ENCODE assay signal across 8 cellular contexts in the genomic region with DNA sequence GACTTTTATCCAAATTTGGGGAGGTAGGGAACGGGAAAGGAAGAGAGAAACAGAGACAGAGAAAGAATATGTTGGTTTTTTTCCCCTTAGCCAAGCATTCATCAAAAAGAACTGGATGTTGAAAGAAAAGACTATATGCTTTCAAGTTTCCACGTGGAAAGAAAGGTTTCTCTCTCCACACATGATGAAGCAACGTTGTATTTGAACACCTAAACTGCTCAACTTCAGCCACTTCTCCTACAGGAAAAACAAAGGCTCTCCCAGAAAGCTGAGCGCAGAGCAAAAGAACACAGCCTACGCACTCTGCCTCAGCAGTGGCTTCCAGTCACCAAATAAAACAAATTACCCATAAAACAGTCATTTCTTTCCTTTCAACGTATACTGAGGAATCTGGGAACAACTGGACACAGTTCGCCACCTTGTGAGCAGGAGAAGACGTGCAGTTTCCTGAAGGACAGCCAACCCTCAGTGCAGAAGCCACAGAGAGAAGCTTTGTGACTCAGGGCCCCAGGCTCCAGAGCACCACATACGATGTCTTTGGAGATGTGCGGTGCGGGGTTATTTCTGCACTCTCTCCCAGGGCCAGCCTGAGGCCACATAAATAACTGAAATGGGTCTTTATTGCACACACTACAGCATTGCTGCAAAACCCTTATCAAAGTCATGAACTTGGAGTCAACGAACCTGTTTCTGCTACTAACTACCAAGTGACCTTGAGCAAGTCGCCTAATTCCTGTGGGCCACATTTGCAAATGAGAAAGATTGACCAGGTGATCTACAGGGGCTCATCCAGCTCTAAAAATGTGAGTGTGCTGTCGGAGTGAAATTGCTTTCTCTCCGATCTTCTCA. TPM values are rescaled to one million over a fixed set of nuclear protein-coding genes. Genes with fewer than 3 reads are reported as not detected.
DNase-seq lines count a peak whose midpoint lies in the region.

No MANE protein-coding gene starts in this region.

- DNase-seq in 8988T, result peak; percentile 41
- peak; percentile 85 for DNase-seq in ELR (ENCODE audit: low read depth)
- DNase-seq in H4 (ENCODE audit: low spot score), result peak; percentile 91
- DNase-seq in M059J (ENCODE audit: low read depth), result peak; percentile 82
- peak; percentile 72 for DNase-seq in SW480 (ENCODE audit: low spot score)
- DNase-seq in fibroblast of the conjunctiva (ENCODE audit: low read depth), result peak; percentile 23
- DNase-seq in stimulated activated CD4-positive, alpha-beta T cell treated with anti-CD3 and anti-CD28 coated beads, Interleukin-2, amount 100 ng/mL, for 48 hours, result peak; percentile 24 to 36
- no peak for DNase-seq in DMS79 treated with DMSO at 0.1 percent for 48 hours (lab: John Stamatoyannopoulos, UW)

RNA-seq across cellular contexts. Expression of gene IL17F, which starts 10.1 kb away (rescaled TPM):
- not detected in 2 replicates for total RNA-seq in H4 (2014; rRNA removed; shearing (Covaris generic))
- total RNA-seq in M059J (2014; rRNA removed; shearing (Covaris generic)), result not detected in 2 replicates

RNA-seq across cellular contexts. Expression of gene IL17A, which starts 48.0 kb away (rescaled TPM):
- not detected in 2 replicates for total RNA-seq in H4 (2014; rRNA removed; shearing (Covaris generic))
- total RNA-seq in M059J (2014; rRNA removed; shearing (Covaris generic)), result not detected in 2 replicates

RNA-seq across cellular contexts. Expression of gene MCM3, which starts 50.3 kb away (rescaled TPM):
- 157 and 161 TPM in 2 replicates for total RNA-seq in H4 (2014; rRNA removed; shearing (Covaris generic))
- 135 and 211 TPM in 2 replicates for total RNA-seq in M059J (2014; rRNA removed; shearing (Covaris generic))
